8 cellular contexts compared by ENCODE assay signal in the genomic region with DNA sequence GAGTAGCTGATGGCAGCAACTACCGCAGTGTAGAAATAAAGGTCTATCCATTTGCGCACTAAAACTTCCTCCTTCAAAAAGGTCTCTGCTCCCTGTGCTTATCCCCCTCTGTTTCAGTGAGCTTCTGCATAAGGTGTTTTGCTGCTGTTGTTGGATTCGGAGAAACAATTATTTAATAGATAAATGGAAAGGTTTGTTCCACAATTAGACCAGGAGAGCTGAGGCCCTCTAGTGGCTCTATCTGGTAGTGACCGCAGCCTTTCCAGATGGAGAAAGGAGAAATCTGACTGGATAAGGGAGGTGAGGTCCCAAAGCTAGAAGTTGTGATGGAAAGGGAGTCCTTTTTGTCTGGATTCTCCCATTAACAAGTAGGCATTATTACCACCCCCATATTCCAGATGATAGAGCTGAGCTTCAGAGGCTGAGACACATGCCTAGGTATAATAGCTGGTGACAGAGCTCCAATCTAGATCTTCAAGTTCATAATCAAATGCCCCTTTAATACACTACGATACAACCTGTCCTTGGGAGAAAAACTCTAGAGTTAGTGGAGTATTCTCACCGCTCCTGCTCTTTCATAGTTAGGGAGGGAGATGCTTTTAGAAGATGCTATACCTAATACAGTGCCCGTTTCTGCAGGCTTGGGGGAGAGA. TPM values are rescaled to one million over a fixed set of nuclear protein-coding genes. Genes with fewer than 3 reads are reported as not detected.
DNase-seq lines count a peak whose midpoint lies in the region; ATAC-seq and TF ChIP-seq lines count a peak whose summit lies in the region.
"Had no signal": no experiment of that assay in that cellular context is flagged by ENCODE, and none has a peak within 500 bp of the region (broad histone marks: within the 10 kb centered on the region; RNA-seq: fewer than 3 reads in every experiment).

No MANE protein-coding gene starts in this region.

- H3K36me3 Mint-ChIP-seq in GM23338 (ENCODE audit: low read depth) (no peaks in the 10 kb centered on the region), immature natural killer cell (no peaks in the 10 kb centered on the region)

- H3K4me3 ChIP-seq in GM23338 (no peak overlapping the region), OCI-LY1 (ENCODE audit: low read depth, low read length, poor library complexity, severe bottlenecking) (no peak overlapping the region)

- H3K27me3 ChIP-seq in GM23338 (ENCODE audit: insufficient read depth) (no peaks in the 10 kb centered on the region), OCI-LY1 (ENCODE audit: insufficient read depth, low read length) (no peaks in the 10 kb centered on the region)

- H3K36me3 ChIP-seq in GM23338 (ENCODE audit: insufficient read depth): no peaks in the 10 kb centered on the region
- no peaks in the 10 kb centered on the region for H3K36me3 ChIP-seq in OCI-LY1 (ENCODE audit: insufficient read depth, low read length)

- DNase-seq in EH (ENCODE audit: low read depth): peak; percentile 40
- peak; percentile 62 for DNase-seq in GM23338 (ENCODE audit: low spot score)
- peak; percentile 10 for DNase-seq in amniotic stem cell (lab: John Stamatoyannopoulos, UW)
- DNase-seq in immature natural killer cell: peak in 2 of 3 donors; percentile 6 to 10
- peak; percentile 26 for DNase-seq in stimulated activated CD4-positive, alpha-beta T cell treated with anti-CD3 and anti-CD28 coated beads, Interleukin-4, amount 100 ng/mL, for 24 hours
- DNase-seq in 8988T: no peak

- TF ChIP-seq CTCF in GM23338 (conservative IDR thresholded peaks at IDR 0.05; ENCODE audit: low read depth in 2 of 2): peak; percentile 72 to 76
- peak; percentile 66 for TF ChIP-seq CTCF in OCI-LY1 (IDR thresholded peaks at IDR 0.05; ENCODE audit: low read length)

- H3F3A ChIP-seq in GM23338 (replicated peaks; ENCODE audit: low read depth) (no peaks in the 10 kb centered on the region), OCI-LY1 (ENCODE audit: insufficient read depth, low read length) (no peaks in the 10 kb centered on the region)

- no peak overlapping the region for H3K4me2 ChIP-seq in GM23338
- no peak overlapping the region for H3K4me2 ChIP-seq in OCI-LY1 (ENCODE audit: low read length)

- no peak overlapping the region for H3K9ac ChIP-seq in OCI-LY1 (ENCODE audit: low read length)

- no peak overlapping the region for H2AFZ ChIP-seq in GM23338
- H2AFZ ChIP-seq in OCI-LY1 (ENCODE audit: low read length): no peak overlapping the region

- H4K20me1 ChIP-seq in GM23338 (replicated peaks; ENCODE audit: insufficient read depth) (no peaks in the 10 kb centered on the region), OCI-LY1 (ENCODE audit: insufficient read depth, low read length) (no peaks in the 10 kb centered on the region)

- no peaks in the 10 kb centered on the region for H3K9me3 ChIP-seq in OCI-LY1 (ENCODE audit: low read length)

- H3K27me3 Mint-ChIP-seq in GM23338 (ENCODE audit: insufficient read depth, low read depth, poor library complexity) (no peaks in the 10 kb centered on the region), immature natural killer cell (ENCODE audit: low read depth in 3 of 3) (peaks cover 0 to 18% (median 7%) of the 10 kb centered on the region in 3 donors)

- H3K27ac ChIP-seq in GM23338 (ENCODE audit: low read depth) (no peak overlapping the region), OCI-LY1 (ENCODE audit: low read depth, low read length, poor library complexity, severe bottlenecking) (no peak overlapping the region)

- H3K4me1 Mint-ChIP-seq in GM23338: peaks cover 6% of the 10 kb centered on the region; the same call in 2 of the 3 replicates
- no peaks in the 10 kb centered on the region for H3K4me1 Mint-ChIP-seq in immature natural killer cell

- H3K9me2 ChIP-seq in GM23338 (ENCODE audit: insufficient read depth) (no peaks in the 10 kb centered on the region), OCI-LY1 (ENCODE audit: low read depth, low read length) (no peaks in the 10 kb centered on the region)

- no peaks in the 10 kb centered on the region for H3K4me1 ChIP-seq in GM23338 (ENCODE audit: insufficient read depth)
- H3K4me1 ChIP-seq in OCI-LY1 (ENCODE audit: insufficient read depth, low read length, severe bottlenecking): no peaks in the 10 kb centered on the region

- H3K27ac Mint-ChIP-seq in GM23338: no peak overlapping the region
- H3K27ac Mint-ChIP-seq in immature natural killer cell: no peak overlapping the region

- H3K4me3 Mint-ChIP-seq in GM23338: no peak overlapping the region
- no peak overlapping the region for H3K4me3 Mint-ChIP-seq in immature natural killer cell

- H3K9me3 Mint-ChIP-seq in GM23338: no peaks in the 10 kb centered on the region; the same call in 2 of the 3 replicates
- H3K9me3 Mint-ChIP-seq in immature natural killer cell: no peaks in the 10 kb centered on the region

- ATAC-seq in GM23338: no peak

- no peaks in the 10 kb centered on the region for H3K79me2 ChIP-seq in GM23338 (replicated peaks; ENCODE audit: insufficient read depth)
- no peaks in the 10 kb centered on the region for H3K79me2 ChIP-seq in OCI-LY1 (ENCODE audit: insufficient read depth, low read length)

TF ChIP-seq in GM23338, 12 proteins besides CTCF, POLR2A, EP300 and RAD21 (continues in another document):
- TF ChIP-seq NANOG (IDR thresholded peaks at IDR 0.05; ENCODE audit: borderline replicate concordance) (no peak), EZH2 (IDR thresholded peaks at IDR 0.05; ENCODE audit: low read depth, unreplicated experiment) (no peak), ZNF114 (CRISPR knock-in tag; IDR thresholded peaks at IDR 0.05) (no peak), ZNF331 (CRISPR knock-in tag; IDR thresholded peaks at IDR 0.05; ENCODE audit: low read depth) (no peak), STAT1 (IDR thresholded peaks at IDR 0.05; ENCODE audit: unreplicated experiment) (no peak)
- TF ChIP-seq, protein P1, sequence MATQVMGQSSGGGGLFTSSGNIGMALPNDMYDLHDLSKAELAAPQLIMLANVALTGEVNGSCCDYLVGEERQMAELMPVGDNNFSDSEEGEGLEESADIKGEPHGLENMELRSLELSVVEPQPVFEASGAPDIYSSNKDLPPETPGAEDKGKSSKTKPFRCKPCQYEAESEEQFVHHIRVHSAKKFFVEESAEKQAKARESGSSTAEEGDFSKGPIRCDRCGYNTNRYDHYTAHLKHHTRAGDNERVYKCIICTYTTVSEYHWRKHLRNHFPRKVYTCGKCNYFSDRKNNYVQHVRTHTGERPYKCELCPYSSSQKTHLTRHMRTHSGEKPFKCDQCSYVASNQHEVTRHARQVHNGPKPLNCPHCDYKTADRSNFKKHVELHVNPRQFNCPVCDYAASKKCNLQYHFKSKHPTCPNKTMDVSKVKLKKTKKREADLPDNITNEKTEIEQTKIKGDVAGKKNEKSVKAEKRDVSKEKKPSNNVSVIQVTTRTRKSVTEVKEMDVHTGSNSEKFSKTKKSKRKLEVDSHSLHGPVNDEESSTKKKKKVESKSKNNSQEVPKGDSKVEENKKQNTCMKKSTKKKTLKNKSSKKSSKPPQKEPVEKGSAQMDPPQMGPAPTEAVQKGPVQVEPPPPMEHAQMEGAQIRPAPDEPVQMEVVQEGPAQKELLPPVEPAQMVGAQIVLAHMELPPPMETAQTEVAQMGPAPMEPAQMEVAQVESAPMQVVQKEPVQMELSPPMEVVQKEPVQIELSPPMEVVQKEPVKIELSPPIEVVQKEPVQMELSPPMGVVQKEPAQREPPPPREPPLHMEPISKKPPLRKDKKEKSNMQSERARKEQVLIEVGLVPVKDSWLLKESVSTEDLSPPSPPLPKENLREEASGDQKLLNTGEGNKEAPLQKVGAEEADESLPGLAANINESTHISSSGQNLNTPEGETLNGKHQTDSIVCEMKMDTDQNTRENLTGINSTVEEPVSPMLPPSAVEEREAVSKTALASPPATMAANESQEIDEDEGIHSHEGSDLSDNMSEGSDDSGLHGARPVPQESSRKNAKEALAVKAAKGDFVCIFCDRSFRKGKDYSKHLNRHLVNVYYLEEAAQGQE (IDR thresholded peaks at IDR 0.05; ENCODE audit: unreplicated experiment): no peak
- TF ChIP-seq, protein P2, sequence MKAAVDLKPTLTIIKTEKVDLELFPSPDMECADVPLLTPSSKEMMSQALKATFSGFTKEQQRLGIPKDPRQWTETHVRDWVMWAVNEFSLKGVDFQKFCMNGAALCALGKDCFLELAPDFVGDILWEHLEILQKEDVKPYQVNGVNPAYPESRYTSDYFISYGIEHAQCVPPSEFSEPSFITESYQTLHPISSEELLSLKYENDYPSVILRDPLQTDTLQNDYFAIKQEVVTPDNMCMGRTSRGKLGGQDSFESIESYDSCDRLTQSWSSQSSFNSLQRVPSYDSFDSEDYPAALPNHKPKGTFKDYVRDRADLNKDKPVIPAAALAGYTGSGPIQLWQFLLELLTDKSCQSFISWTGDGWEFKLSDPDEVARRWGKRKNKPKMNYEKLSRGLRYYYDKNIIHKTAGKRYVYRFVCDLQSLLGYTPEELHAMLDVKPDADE (IDR thresholded peaks at IDR 0.05): no peak

RNA-seq across cellular contexts. Expression of a gene that starts 5.1 kb away (rescaled TPM):
- 7.8 and 10.1 TPM in 2 replicates for total RNA-seq in GM23338 (2014; rRNA removed; shearing (Covaris generic))
- polyA plus RNA-seq in GM23338 (2016; fragmentation: Nextera tagmentation; extraction: Ambion mirVana) (2.1 and 2.2 TPM in 2 replicates), immature natural killer cell (not detected)
- total RNA-seq: activated CD8-positive, alpha-beta memory T cell treated with anti-CD3 and anti-CD28 coated beads for 36 hours had no signal
